ENCODE assay signal across 7 cellular contexts in the genomic region with DNA sequence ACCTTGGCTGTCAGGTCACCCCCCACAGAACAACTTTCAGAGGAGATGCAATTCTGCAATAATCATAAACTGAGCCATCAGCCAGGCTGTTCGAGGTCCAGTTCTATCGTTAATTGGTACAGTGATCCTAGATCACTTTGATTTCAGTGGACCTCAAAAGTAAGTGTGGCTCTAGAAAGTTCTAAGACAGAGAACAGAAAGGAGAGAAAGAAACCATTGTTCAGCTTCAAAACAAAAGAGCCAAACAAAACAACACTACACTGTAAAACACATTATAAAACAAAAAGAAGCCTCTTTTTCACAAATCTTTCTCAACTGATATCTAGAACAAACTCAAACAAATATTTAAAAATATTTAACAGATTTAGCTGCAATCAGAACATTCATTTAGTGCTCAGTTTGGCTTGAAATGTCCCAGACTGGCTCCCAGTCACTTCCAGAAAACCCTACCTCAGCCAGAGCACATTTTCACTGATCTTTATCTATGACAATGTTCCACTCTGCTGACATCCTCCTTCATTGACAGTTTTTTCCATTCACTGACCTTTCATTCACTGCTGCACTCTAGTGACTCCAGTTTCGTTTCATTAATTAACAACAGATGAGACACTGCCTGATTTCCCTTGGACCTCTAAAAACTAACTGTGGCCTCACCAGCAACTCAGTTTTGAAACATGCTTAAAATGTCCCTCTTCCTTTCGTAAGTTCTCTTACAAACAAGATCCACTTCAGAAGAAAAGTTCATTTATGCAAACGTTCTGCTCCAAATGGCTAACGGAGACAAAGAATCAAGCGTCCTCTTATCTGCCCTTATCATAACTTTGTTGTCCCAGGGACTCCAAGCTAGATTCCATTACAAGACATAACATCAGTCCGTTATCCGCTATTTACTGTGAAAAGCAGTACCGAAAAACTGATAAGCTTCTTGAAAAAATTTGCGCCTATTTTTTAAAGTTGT. TPM values are rescaled to one million over a fixed set of nuclear protein-coding genes. Genes with fewer than 3 reads are reported as not detected.
DNase-seq lines count a peak whose midpoint lies in the region; ATAC-seq, FAIRE-seq and TF ChIP-seq lines count a peak whose summit lies in the region.

No MANE protein-coding gene starts in this region.

- H3K9me3 Mint-ChIP-seq in naive thymus-derived CD4-positive, alpha-beta T cell, result no peaks in the 10 kb centered on the region

- H3K9ac ChIP-seq in OCI-LY3 (ENCODE audit: low read length) (no peak overlapping the region), PC-3 (ENCODE audit: low read length) (no peak overlapping the region)

- H3K4me1 Mint-ChIP-seq in naive thymus-derived CD4-positive, alpha-beta T cell, result peaks cover 11 to 66% (median 38%) of the 10 kb centered on the region in 7 donors

- H3K36me3 ChIP-seq in OCI-LY3 (replicated peaks; ENCODE audit: low read depth, low read length), result no peaks in the 10 kb centered on the region
- H3K36me3 ChIP-seq in naive thymus-derived CD4-positive, alpha-beta T cell (ENCODE audit: control insufficient read depth in 2 of 3, insufficient read depth in 3 of 3, low read length in 3 of 3), result no peaks in the 10 kb centered on the region
- H3K36me3 ChIP-seq in PC-3 (ENCODE audit: low read depth, low read length), result no peaks in the 10 kb centered on the region

- CTCF ChIA-PET in naive thymus-derived CD4-positive, alpha-beta T cell (lab: Charles Lee), result interaction anchor here (0.9 to 1.1 kb wide), 2 partner anchors 129 to 130 kb away, joined by 3 read pairs; no protein-coding TSS in a partner anchor
- CTCF ChIA-PET in PC-3 (lab: Charles Lee), result no interaction called here

- no peak for TF ChIP-seq CTCF in OCI-LY3 (IDR thresholded peaks at IDR 0.05; ENCODE audit: low read depth, low read length)
- TF ChIP-seq CTCF in PC-3 (conservative IDR thresholded peaks at IDR 0.05; ENCODE audit: low read depth, low read length), result no peak

- peak overlapping the region in 7 of 9 donors; percentile 6 to 83 (median 70) for H3K27ac Mint-ChIP-seq in naive thymus-derived CD4-positive, alpha-beta T cell

- H3K4me2 ChIP-seq in OCI-LY3 (ENCODE audit: low read length) (peak overlapping the region; percentile 67), PC-3 (ENCODE audit: low read length) (no peak overlapping the region)

- no peaks in the 10 kb centered on the region for H3K9me2 ChIP-seq in PC-3 (replicated peaks; ENCODE audit: low read length)

- H3K27me3 ChIP-seq in OCI-LY3 (ENCODE audit: low read depth, low read length) (peaks cover 6% of the 10 kb centered on the region; the same call in 1 of the 2 replicates), PC-3 (ENCODE audit: low read length) (no peaks in the 10 kb centered on the region)
- H3K27me3 ChIP-seq in naive thymus-derived CD4-positive, alpha-beta T cell (ENCODE audit: control insufficient read depth in 2 of 2, insufficient read depth in 2 of 2, low read length in 2 of 2), result no peaks in the 10 kb centered on the region

- peak overlapping the region in 5 of 10 donors; percentile 5 to 58 (median 38) for H3K4me3 Mint-ChIP-seq in naive thymus-derived CD4-positive, alpha-beta T cell

- intact Hi-C loops in naive thymus-derived CD4-positive, alpha-beta T cell (cut with micrococcal nuclease), result loop anchor here in 1 of 2 donors (2.0 kb wide), 1 partner anchor 39 kb away; no protein-coding TSS in a partner anchor
- intact Hi-C loops in PC-3 (cut with micrococcal nuclease), result no loop called here

- H3K27ac ChIP-seq in OCI-LY3 (ENCODE audit: low read length) (no peak overlapping the region), PC-3 (ENCODE audit: low read length) (no peak overlapping the region)
- H3K27ac ChIP-seq in naive thymus-derived CD4-positive, alpha-beta T cell (ENCODE audit: low read depth, low read length), result no peak overlapping the region

- H2AFZ ChIP-seq in OCI-LY3 (ENCODE audit: low read depth, low read length), result no peak overlapping the region
- no peak overlapping the region for H2AFZ ChIP-seq in PC-3 (ENCODE audit: low read length)

- H3K4me3 ChIP-seq in OCI-LY3 (ENCODE audit: low read length) (peak overlapping the region; percentile 40), PC-3 (ENCODE audit: low read length) (no peak overlapping the region)
- no peak overlapping the region for H3K4me3 ChIP-seq in naive thymus-derived CD4-positive, alpha-beta T cell (ENCODE audit: low read length)

- POLR2A ChIA-PET in naive thymus-derived CD4-positive, alpha-beta T cell (lab: Charles Lee), result interaction anchor here (0.7 to 1.1 kb wide), 2 partner anchors 220 to 281 kb away, joined by 3 read pairs; no protein-coding TSS in a partner anchor
- POLR2A ChIA-PET in PC-3 (lab: Charles Lee; ENCODE audit: unreplicated experiment), result no interaction called here

- H3K27me3 Mint-ChIP-seq in naive thymus-derived CD4-positive, alpha-beta T cell, result no peaks in the 10 kb centered on the region

- peaks cover 0 to 25% (median 14%) of the 10 kb centered on the region in 5 donors for H3K36me3 Mint-ChIP-seq in naive thymus-derived CD4-positive, alpha-beta T cell

- no peak for DNase-seq in naive thymus-derived CD4-positive, alpha-beta T cell
- DNase-seq in PC-3, result no peak
- DNase-seq in NCI-H146 (lab: John Stamatoyannopoulos, UW), result no peak

- H3K4me1 ChIP-seq in OCI-LY3 (ENCODE audit: low read length), result peaks cover 37% of the 10 kb centered on the region
- H3K4me1 ChIP-seq in naive thymus-derived CD4-positive, alpha-beta T cell (ENCODE audit: control insufficient read depth in 2 of 2, insufficient read depth in 2 of 2, low read length in 2 of 2), result peaks cover 3 to 5% of the 10 kb centered on the region in 2 donors
- peaks cover 12% of the 10 kb centered on the region for H3K4me1 ChIP-seq in PC-3 (ENCODE audit: insufficient read depth, low read length)

- H3F3A ChIP-seq in PC-3 (ENCODE audit: low read length, unreplicated experiment), result no peaks in the 10 kb centered on the region

- H3K9me3 ChIP-seq in OCI-LY3 (ENCODE audit: insufficient read depth, low read length), result no peaks in the 10 kb centered on the region
- H3K9me3 ChIP-seq in naive thymus-derived CD4-positive, alpha-beta T cell (ENCODE audit: control insufficient read depth in 2 of 3, low read length in 3 of 3), result no peaks in the 10 kb centered on the region
- H3K9me3 ChIP-seq in PC-3 (ENCODE audit: low read length), result no peaks in the 10 kb centered on the region

- no TSS peak for BruUV-seq in PC-3 (replicated peaks; lab: Mats Ljungman, UMichigan)

- H3K79me2 ChIP-seq in OCI-LY3 (ENCODE audit: low read length) (no peaks in the 10 kb centered on the region), PC-3 (ENCODE audit: low read length) (no peaks in the 10 kb centered on the region)

- ATAC-seq in GM18502 (IDR thresholded peaks at IDR 0.05; ENCODE audit: poor library complexity, unreplicated experiment) (peak; percentile 90), GM21723 (IDR thresholded peaks at IDR 0.05; ENCODE audit: unreplicated experiment) (peak; percentile 87), PC-3 (no peak)
- ATAC-seq in naive thymus-derived CD4-positive, alpha-beta T cell, result no peak

- peak; percentile 86 for FAIRE-seq in endometrium (lab: Jason Lieb, UNC)

- H4K20me1 ChIP-seq in OCI-LY3 (ENCODE audit: insufficient read depth, low read length) (no peaks in the 10 kb centered on the region), PC-3 (ENCODE audit: low read length) (no peaks in the 10 kb centered on the region)

RNA-seq across cellular contexts. Expression of a gene that starts 56.8 kb away (rescaled TPM):
- total RNA-seq in naive thymus-derived CD4-positive, alpha-beta T cell, result 10 to 100 TPM; 26.8 to 42.8 (median 38.9) TPM
- 1 to 10 TPM; 4.4 to 5.0 TPM for polyA plus RNA-seq in naive thymus-derived CD4-positive, alpha-beta T cell
- total RNA-seq in PC-3 (2014; rRNA removed), result 4.4 and 6.7 TPM in 2 replicates

Comparison
In these comparisons a context has a peak if more than half of its experiments do, and no peak if none do; other contexts are left out.
1. ATAC-seq: peak in GM18502 (single experiment) and GM21723 (single experiment); none in naive thymus-derived CD4-positive, alpha-beta T cell (single experiment) and PC-3 (single experiment).